19 cellular contexts compared by ENCODE assay signal in the genomic region with DNA sequence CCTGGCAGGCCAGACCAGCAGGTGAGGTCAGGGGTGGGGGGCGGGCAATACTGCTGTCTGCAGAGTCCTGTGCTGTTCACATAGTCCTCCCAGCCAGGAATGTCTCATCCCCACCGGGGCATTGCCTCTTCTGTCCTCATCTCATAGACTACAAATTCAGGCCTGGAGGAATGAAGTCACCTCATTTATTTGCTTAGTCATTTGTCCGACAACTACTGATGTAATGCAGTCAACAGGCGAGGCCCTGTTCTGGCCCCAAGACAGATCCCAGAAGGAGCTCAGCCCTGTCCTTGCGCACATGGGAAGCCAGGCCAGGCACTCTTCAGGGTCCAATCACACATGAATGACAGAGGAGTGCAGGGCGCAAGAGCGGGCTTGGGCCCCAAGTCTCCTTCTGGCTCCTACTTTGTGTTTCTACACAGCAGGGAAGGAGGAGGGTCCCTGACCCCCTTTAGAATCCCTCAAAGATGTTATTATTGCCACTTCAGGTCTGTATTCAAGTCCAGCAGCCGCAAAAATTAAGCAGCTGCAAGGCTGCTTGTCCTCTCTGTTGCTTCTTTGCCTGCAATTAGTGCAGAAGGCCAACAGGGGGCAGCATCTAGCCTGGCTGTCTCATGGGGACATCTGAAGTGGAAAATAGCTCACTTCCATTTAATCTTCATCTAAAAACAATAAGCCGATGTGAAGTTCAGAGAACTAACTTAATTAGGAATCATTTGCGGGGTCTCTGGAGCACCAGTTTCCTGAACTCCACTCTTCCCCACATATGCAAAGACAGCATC. TPM values are rescaled to one million over a fixed set of nuclear protein-coding genes. Genes with fewer than 3 reads are reported as not detected.
DNase-seq lines count a peak whose midpoint lies in the region; ATAC-seq and TF ChIP-seq lines count a peak whose summit lies in the region.
"Had no signal": no experiment of that assay in that cellular context is flagged by ENCODE, and none has a peak within 500 bp of the region (broad histone marks: within the 10 kb centered on the region; RNA-seq: fewer than 3 reads in every experiment).

No MANE protein-coding gene starts in this region.

- intact Hi-C loops in A673 (cut with micrococcal nuclease; ENCODE audit: unreplicated experiment) (loop anchor here (1.0 kb wide), 1 partner anchor 199 kb away; no protein-coding TSS in a partner anchor), Panc1 (cut with micrococcal nuclease; ENCODE audit: unreplicated experiment) (no loop called here)

- in situ Hi-C loops in Panc1 (cut with HindIII; ENCODE audit: low pct_unique_long_range_greater_than_20kb, low sequenced_read_pairs), result no loop called here

- H3K27me3 ChIP-seq in A673 (replicated peaks; ENCODE audit: insufficient read depth, low read depth, low read length, poor library complexity), result peaks cover 53% of the 10 kb centered on the region
- H3K27me3 ChIP-seq in Panc1 (ENCODE audit: control insufficient read depth, insufficient read depth, low read length), result no peaks in the 10 kb centered on the region

- H3K36me3 ChIP-seq in A673 (ENCODE audit: insufficient read depth, low read length, poor library complexity, severe bottlenecking) (no peaks in the 10 kb centered on the region), Panc1 (ENCODE audit: control insufficient read depth, insufficient read depth, low read length) (no peaks in the 10 kb centered on the region)
- H3K36me3 ChIP-seq: ascending aorta had no signal

- TF ChIP-seq CTCF in A673 (conservative IDR thresholded peaks at IDR 0.05; ENCODE audit: low read depth, low read length) (peak; percentile 51), GM12875 (IDR thresholded peaks at IDR 0.05; ENCODE audit: borderline replicate concordance, insufficient read depth, low read depth, low read length) (peak; percentile 40; the same call in 1 of the 2 replicates), Panc1 (IDR thresholded peaks at IDR 0.05) (peak; percentile 73), fibroblast of pulmonary artery (IDR thresholded peaks at IDR 0.05; ENCODE audit: low read length, missing control alignments) (peak; percentile 33)

- H3K9me3 ChIP-seq in A673 (ENCODE audit: low read depth, low read length, poor library complexity, severe bottlenecking) (no peaks in the 10 kb centered on the region), Panc1 (ENCODE audit: control insufficient read depth, insufficient read depth, low read depth, low read length) (no peaks in the 10 kb centered on the region)
- H3K9me3 ChIP-seq: ascending aorta had no signal

- H3K27ac ChIP-seq in A673 (ENCODE audit: low read depth, low read length, poor library complexity, severe bottlenecking) (no peak overlapping the region), Panc1 (ENCODE audit: low read length) (no peak overlapping the region)
- H3K27ac ChIP-seq: ascending aorta had no signal

- POLR2A ChIA-PET in A673 (lab: Charles Lee; ENCODE audit: low non-redundant PET) (no interaction called here), Panc1 (lab: Charles Lee) (no interaction called here)

- no TSS peak for BruUV-seq in A673 (replicated peaks; lab: Mats Ljungman, UMichigan)
- BruUV-seq in Panc1 (replicated peaks; lab: Mats Ljungman, UMichigan), result no TSS peak

- CTCF ChIA-PET in A673 (lab: Charles Lee), result interaction anchor here (1.5 kb wide), 1 partner anchor 198 kb away, joined by 11 read pairs; no protein-coding TSS in a partner anchor
- CTCF ChIA-PET in Panc1 (lab: Charles Lee), result no interaction called here

- DNase-seq in A673 (ENCODE audit: low spot score) (no peak), Panc1 (ENCODE audit: low read depth, low spot score) (no peak), fibroblast of pulmonary artery (ENCODE audit: low read depth) (no peak), hypothalamus (lab: John Stamatoyannopoulos, UW) (no peak), inferior parietal cortex (ENCODE audit: extremely low spot score) (no peak)
- DNase-seq: activated B cell treated with CpG ODN at 0.5 μM for 24 hours; activated T-cell treated with anti-CD3 and anti-CD28 coated beads, Interleukin-2, amount 50 U/mL, for 1 hour; CD4-positive, CD25-positive, alpha-beta regulatory T cell; midbrain; NCI-H1436 treated with DMSO at 0.1 percent for 48 hours; NCI-H526; posterior cingulate gyrus; SIG-M5; stimulated activated CD4-positive, alpha-beta T cell treated with anti-CD3 and anti-CD28 coated beads, Interleukin-2, amount 100 ng/mL, for 24 hours; stimulated activated naive CD4-positive, alpha-beta T cell had no signal

- no peaks in the 10 kb centered on the region for H3K4me1 ChIP-seq in A673 (ENCODE audit: insufficient read depth, low read length, poor library complexity, severe bottlenecking)
- no peaks in the 10 kb centered on the region for H3K4me1 ChIP-seq in Panc1 (ENCODE audit: control insufficient read depth, insufficient read depth, low read length)
- H3K4me1 ChIP-seq: ascending aorta had no signal

- ATAC-seq in Panc1 (no peak), GM18907 (IDR thresholded peaks at IDR 0.05; ENCODE audit: unreplicated experiment) (no peak), GM19452 (IDR thresholded peaks at IDR 0.05; ENCODE audit: unreplicated experiment) (no peak)

- H3K4me3 ChIP-seq in A673 (ENCODE audit: low read depth, low read length, poor library complexity, severe bottlenecking) (no peak overlapping the region), GM12875 (ENCODE audit: low read depth, low read length) (no peak overlapping the region), Panc1 (ENCODE audit: low read depth in 2 of 2, low read length in 2 of 2) (no peak overlapping the region), fibroblast of pulmonary artery (replicated peaks; ENCODE audit: low read depth, low read length) (no peak overlapping the region)
- H3K4me3 ChIP-seq: ascending aorta had no signal

RNA-seq across cellular contexts. Expression of gene HMX1, which starts 15.2 kb away (rescaled TPM):
- total RNA-seq in A673 (2021), result 0.15 and 0.26 TPM in 2 replicates
- not detected for total RNA-seq in Panc1 (2021; ENCODE audit: unreplicated experiment)
- not detected for polyA plus RNA-seq in Panc1 (2012; ENCODE audit: insufficient read length)
- total RNA-seq: activated B cell treated with CpG ODN at 0.5 μM for 24 hours; ascending aorta; CD4-positive, CD25-positive, alpha-beta regulatory T cell had no signal
- polyA plus RNA-seq: CD4-positive, CD25-positive, alpha-beta regulatory T cell had no signal
